In genomic region chr10:79438021-79438698, GRCh38 we compare ENCODE assay signal across 12 cellular contexts. TPM values are rescaled to one million over a fixed set of nuclear protein-coding genes. Genes with fewer than 3 reads are reported as not detected.
DNase-seq lines count a peak whose midpoint lies in the region; ATAC-seq, FAIRE-seq and TF ChIP-seq lines count a peak whose summit lies in the region.
"Had no signal": no experiment of that assay in that cellular context is flagged by ENCODE, and none has a peak within 500 bp of the region (broad histone marks: within the 10 kb centered on the region; RNA-seq: fewer than 3 reads in every experiment).

No MANE protein-coding gene starts in this region.

- H3K36me3 ChIP-seq in PC-9 (ENCODE audit: low read depth), result no peaks in the 10 kb centered on the region
- no peaks in the 10 kb centered on the region for H3K36me3 ChIP-seq in esophagus squamous epithelium
- H3K36me3 ChIP-seq in pancreas, result no peaks in the 10 kb centered on the region
- no peaks in the 10 kb centered on the region for H3K36me3 ChIP-seq in adrenal gland (replicated peaks in 1 of 2)

- H3K27ac ChIP-seq in PC-9, result no peak overlapping the region
- H3K27ac ChIP-seq in esophagus squamous epithelium, result peak overlapping the region; percentile 3 to 96 (median 90)
- no peak overlapping the region for H3K27ac ChIP-seq in pancreas
- peak overlapping the region in 2 of 5 donors; percentile 12 to 61 for H3K27ac ChIP-seq in adrenal gland

- CTCF ChIA-PET in PC-9 (lab: Charles Lee), result no interaction called here
- CTCF ChIA-PET in activated CD4-positive, alpha-beta memory T cell treated with anti-CD3 and anti-CD28 coated beads for 36 hours (lab: Charles Lee), result no interaction called here

- H3K9me2 ChIP-seq in PC-9 (ENCODE audit: insufficient read depth), result no peaks in the 10 kb centered on the region

- no peaks in the 10 kb centered on the region for H3K36me3 Mint-ChIP-seq in activated CD4-positive, alpha-beta memory T cell treated with anti-CD3 and anti-CD28 coated beads for 36 hours
- H3K36me3 Mint-ChIP-seq: activated naive CD8-positive, alpha-beta T cell; CD4-positive, CD25-positive, alpha-beta regulatory T cell had no signal

- no peaks in the 10 kb centered on the region for H3K9me3 ChIP-seq in PC-9 (ENCODE audit: insufficient read depth, low read depth)
- H3K9me3 ChIP-seq in esophagus squamous epithelium, result no peaks in the 10 kb centered on the region
- no peaks in the 10 kb centered on the region for H3K9me3 ChIP-seq in pancreas
- H3K9me3 ChIP-seq in adrenal gland (replicated peaks in 1 of 3), result no peaks in the 10 kb centered on the region

- H3K4me2 ChIP-seq in PC-9, result no peak overlapping the region

- ATAC-seq in pancreas, result peak in 3 of 4 donors; percentile 10 to 36 (median 32)

- no peak overlapping the region for H3K4me3 ChIP-seq in PC-9
- peak overlapping the region in 1 of 4 donors; percentile 22 for H3K4me3 ChIP-seq in esophagus squamous epithelium
- H3K4me3 ChIP-seq in pancreas, result no peak overlapping the region
- no peak overlapping the region for H3K4me3 ChIP-seq in adrenal gland

- no peaks in the 10 kb centered on the region for H4K20me1 ChIP-seq in PC-9 (ENCODE audit: insufficient read depth)

- intact Hi-C loops in PC-9 (cut with micrococcal nuclease; ENCODE audit: unreplicated experiment) (no loop called here), esophagus squamous epithelium (cut with DNase I) (no loop called here), pancreas (cut with DNase I) (no loop called here), adrenal gland (cut with DNase I) (no loop called here)
- intact Hi-C loops in activated CD4-positive, alpha-beta memory T cell treated with anti-CD3 and anti-CD28 coated beads for 36 hours (cut with micrococcal nuclease), result no loop called here

- H3K27me3 Mint-ChIP-seq in activated CD4-positive, alpha-beta memory T cell treated with anti-CD3 and anti-CD28 coated beads for 36 hours, result no peaks in the 10 kb centered on the region
- H3K27me3 Mint-ChIP-seq: activated naive CD8-positive, alpha-beta T cell had no signal

- no peak overlapping the region for H3K4me3 Mint-ChIP-seq in activated CD4-positive, alpha-beta memory T cell treated with anti-CD3 and anti-CD28 coated beads for 36 hours
- H3K4me3 Mint-ChIP-seq: activated naive CD8-positive, alpha-beta T cell had no signal

- no peaks in the 10 kb centered on the region for H3K27me3 ChIP-seq in PC-9 (ENCODE audit: insufficient read depth, low read depth)
- H3K27me3 ChIP-seq in esophagus squamous epithelium, result no peaks in the 10 kb centered on the region
- no peaks in the 10 kb centered on the region for H3K27me3 ChIP-seq in pancreas
- no peaks in the 10 kb centered on the region for H3K27me3 ChIP-seq in adrenal gland

- no peak for TF ChIP-seq POLR2A in esophagus squamous epithelium (IDR thresholded peaks at IDR 0.05)
- TF ChIP-seq POLR2A in adrenal gland (IDR thresholded peaks at IDR 0.05), result no peak

- no peaks in the 10 kb centered on the region for H3K9me3 Mint-ChIP-seq in activated CD4-positive, alpha-beta memory T cell treated with anti-CD3 and anti-CD28 coated beads for 36 hours
- H3K9me3 Mint-ChIP-seq: CD4-positive, CD25-positive, alpha-beta regulatory T cell had no signal

- no peak for FAIRE-seq in pancreas (lab: Jason Lieb, UNC)
- FAIRE-seq: TTC549 had no signal

- H2AFZ ChIP-seq in PC-9, result no peak overlapping the region

- DNase-seq in ACHN (peak; percentile 26), PC-9 (no peak), esophagus squamous epithelium (lab: John Stamatoyannopoulos, UW) (no peak), pancreas (peak in 1 of 6 donors; percentile 48), inferior parietal cortex (ENCODE audit: extremely low spot score) (no peak), CD1c-positive myeloid dendritic cell (ENCODE audit: extremely low spot score) (no peak), adrenal gland (no peak)
- DNase-seq in activated CD4-positive, alpha-beta memory T cell treated with anti-CD3 and anti-CD28 coated beads for 36 hours, result no peak
- DNase-seq: CD4-positive, CD25-positive, alpha-beta regulatory T cell; NCI-H510A had no signal

- POLR2A ChIA-PET in PC-9 (lab: Charles Lee; ENCODE audit: unreplicated experiment), result no interaction called here
- POLR2A ChIA-PET in activated CD4-positive, alpha-beta memory T cell treated with anti-CD3 and anti-CD28 coated beads for 36 hours (lab: Charles Lee), result no interaction called here

- peaks cover 13% of the 10 kb centered on the region for H3K4me1 Mint-ChIP-seq in activated CD4-positive, alpha-beta memory T cell treated with anti-CD3 and anti-CD28 coated beads for 36 hours (ENCODE audit: low read depth)

- H3K27ac Mint-ChIP-seq in activated CD4-positive, alpha-beta memory T cell treated with anti-CD3 and anti-CD28 coated beads for 36 hours, result no peak overlapping the region
- H3K27ac Mint-ChIP-seq: activated naive CD8-positive, alpha-beta T cell; CD4-positive, CD25-positive, alpha-beta regulatory T cell had no signal

- TF ChIP-seq CTCF in PC-9 (conservative IDR thresholded peaks at IDR 0.05), result peak; percentile 40; the same call in 1 of the 2 replicates
- peak in 2 of 6 experiments; percentile 13 to 15 for TF ChIP-seq CTCF in esophagus squamous epithelium (IDR thresholded peaks at IDR 0.05)
- TF ChIP-seq CTCF in pancreas (IDR thresholded peaks at IDR 0.05), result no peak
- TF ChIP-seq CTCF in adrenal gland (IDR thresholded peaks at IDR 0.05), result peak in 2 of 6 experiments; percentile 6 to 28

- in situ Hi-C loops in ACHN (cut with HindIII; ENCODE audit: low pct_ligation_motif_present, low pct_unique_long_range_greater_than_20kb, low sequenced_read_pairs), result no loop called here

- peaks cover 26% of the 10 kb centered on the region for H3K79me2 ChIP-seq in PC-9 (ENCODE audit: low read depth)

- 72 to 74% methylated on average over 10 to 15 of the region's 16 CpGs for WGBS in esophagus squamous epithelium, 2 donors
- WGBS in pancreas, 2 donors, result 82 to 84% methylated on average over 16 of the region's 16 CpGs
- 71 to 85% (median 73%) methylated on average over 13 to 16 of the region's 16 CpGs for WGBS in adrenal gland, 4 donors

- no TSS peak for BruUV-seq in PC-9 (replicated peaks; lab: Mats Ljungman, UMichigan)

- H3K4me1 ChIP-seq in PC-9 (replicated peaks; ENCODE audit: insufficient read depth) (peaks cover 69% of the 10 kb centered on the region), esophagus squamous epithelium (peaks cover 29 to 100% (median 58%) of the 10 kb centered on the region in 3 donors), pancreas (no peaks in the 10 kb centered on the region), adrenal gland (replicated peaks in 1 of 2) (peaks cover 11 to 46% of the 10 kb centered on the region in 2 donors)

- peaks cover 25% of the 10 kb centered on the region for H3F3A ChIP-seq in PC-9 (ENCODE audit: insufficient read depth, low read depth)

RNA-seq across cellular contexts. Expression of gene ZCCHC24, which starts 7.3 kb away (rescaled TPM):
- 6.0 and 6.3 TPM in 2 replicates for total RNA-seq in PC-9 (2021)
- total RNA-seq in esophagus squamous epithelium, result 10 to 100 TPM in 1 of 4 donors, 1 to 10 TPM in 3; 2.2 to 26.1 (median 6.4) TPM
- total RNA-seq in pancreas, result 10 to 100 TPM in 1 of 6 donors, 1 to 10 TPM in 5; 3.5 to 13.2 (median 6.9) TPM
- 10 to 100 TPM in 1 of 2 donors, 1 to 10 TPM in 1; 6.6 to 10.4 TPM for polyA plus RNA-seq in pancreas
- total RNA-seq in activated CD4-positive, alpha-beta memory T cell treated with anti-CD3 and anti-CD28 coated beads for 36 hours, result under 1 TPM; 0.77 to 1.00 TPM
- total RNA-seq in adrenal gland, result 10 to 100 TPM; 21.7 to 49.0 (median 28.8) TPM
- 10 to 100 TPM in 2 of 3 donors, 1 to 10 TPM in 1; 8.7 to 19.9 (median 12.9) TPM for polyA plus RNA-seq in adrenal gland

Comparison
In these comparisons a context has a peak if more than half of its experiments do, and no peak if none do; other contexts are left out.
1. H3K27ac ChIP-seq: peak in esophagus squamous epithelium (4 of 4); none in PC-9 (single experiment) and pancreas (0 of 4).